10 cellular contexts compared by ENCODE assay signal in genomic region chr17:21463779-21464407, GRCh38.
DNase-seq lines count a peak whose midpoint lies in the region; ATAC-seq and TF ChIP-seq lines count a peak whose summit lies in the region.
"Had no signal": no experiment of that assay in that cellular context is flagged by ENCODE, and none has a peak within 500 bp of the region (broad histone marks: within the 10 kb centered on the region; RNA-seq: fewer than 3 reads in every experiment).

No MANE protein-coding gene starts in this region.

- WGBS in trophoblast cell (ENCODE audit: extremely low coverage, insufficient coverage, insufficient read length) = no CpG with 5 or more reads among the region's 48 CpGs

- H2BK5ac ChIP-seq in trophoblast cell (ENCODE audit: low read depth, low read length, poor library complexity) = no peak overlapping the region

- H4K91ac ChIP-seq in trophoblast cell (ENCODE audit: low read depth, low read length) = no peak overlapping the region

- H2BK12ac ChIP-seq in trophoblast cell (ENCODE audit: low read length) = no peak overlapping the region

- H3K27ac ChIP-seq in brain microvascular endothelial cell = no peak overlapping the region
- no peak overlapping the region for H3K27ac ChIP-seq in trophoblast cell (ENCODE audit: low read depth, low read length)

- peaks cover 19% of the 10 kb centered on the region for H3K27me3 ChIP-seq in H7 (ENCODE audit: control insufficient read depth, insufficient read depth, low read length)
- peaks cover 2% of the 10 kb centered on the region for H3K27me3 ChIP-seq in brain microvascular endothelial cell (replicated peaks)
- peaks cover 16% of the 10 kb centered on the region for H3K27me3 ChIP-seq in trophoblast cell (ENCODE audit: insufficient read depth, low read length)
- H3K27me3 ChIP-seq in BE2C = no peaks in the 10 kb centered on the region

- H4K8ac ChIP-seq in trophoblast cell (ENCODE audit: low read depth, low read length) = no peak overlapping the region

- no peak overlapping the region for H3K4ac ChIP-seq in trophoblast cell (ENCODE audit: low read depth, low read length)

- H3K79me2 ChIP-seq in trophoblast cell (ENCODE audit: control insufficient read depth, insufficient read depth, low read length, poor library complexity) = no peaks in the 10 kb centered on the region

- no peak overlapping the region for H2AK5ac ChIP-seq in trophoblast cell (ENCODE audit: low read length)

- H3K36me3 ChIP-seq in H7 (replicated peaks; ENCODE audit: control insufficient read depth, insufficient read depth, low read length) (no peaks in the 10 kb centered on the region), brain microvascular endothelial cell (replicated peaks) (no peaks in the 10 kb centered on the region), trophoblast cell (ENCODE audit: control insufficient read depth in 1 of 2, insufficient read depth in 2 of 2, low read length in 2 of 2) (no peaks in the 10 kb centered on the region), BE2C (no peaks in the 10 kb centered on the region)

- H2AFZ ChIP-seq in trophoblast cell (ENCODE audit: insufficient read depth, low read length, poor library complexity) = no peak overlapping the region

- H3K9me3 ChIP-seq in trophoblast cell (ENCODE audit: insufficient read depth, low read depth, low read length) (peaks cover 3% of the 10 kb centered on the region), BE2C (no peaks in the 10 kb centered on the region)

- H3K9ac ChIP-seq in trophoblast cell (ENCODE audit: low read length) = no peak overlapping the region

- in situ Hi-C loops in brain microvascular endothelial cell (cut with HindIII; ENCODE audit: low pct_ligation_motif_present, low sequenced_read_pairs) = no loop called here

- TF ChIP-seq CTCF in brain microvascular endothelial cell (IDR thresholded peaks at IDR 0.05; ENCODE audit: low read depth, low read length, missing control alignments) (no peak), BE2C (IDR thresholded peaks at IDR 0.05; ENCODE audit: low read depth, low read length) (no peak)

- H3K4me3 ChIP-seq in H7 (ENCODE audit: insufficient read depth, low read depth, low read length) (peak overlapping the region; percentile 42), brain microvascular endothelial cell (ENCODE audit: low read depth, low read length) (peak overlapping the region; percentile 15), trophoblast cell (ENCODE audit: low read depth, low read length) (no peak overlapping the region), BE2C (ENCODE audit: low read depth, low read length) (no peak overlapping the region)

- no peak overlapping the region for H3K18ac ChIP-seq in trophoblast cell (ENCODE audit: low read length)

- H4K12ac ChIP-seq in trophoblast cell (ENCODE audit: low read depth, low read length) = no peak overlapping the region

- H2BK120ac ChIP-seq in trophoblast cell (ENCODE audit: insufficient read depth, low read length, poor library complexity) = no peak overlapping the region

- ATAC-seq in HG03432 (IDR thresholded peaks at IDR 0.05; ENCODE audit: unreplicated experiment) = no peak

- DNase-seq in H7 = peak; percentile 82
- DNase-seq in brain microvascular endothelial cell = no peak
- peak; percentile 50 for DNase-seq in iPS-NIHi11 (ENCODE audit: low spot score)
- DNase-seq in trophoblast cell = no peak
- no peak for DNase-seq in BE2C
- DNase-seq in stimulated activated CD4-positive, alpha-beta T cell treated with anti-CD3 and anti-CD28 coated beads, Interleukin-4, amount 100 ng/mL, for 24 hours = no peak
- DNase-seq in NCI-H1417 treated with DMSO at 0.1 percent for 48 hours (lab: John Stamatoyannopoulos, UW) = no peak
- DNase-seq: activated CD8-positive, alpha-beta memory T cell treated with anti-CD3 and anti-CD28 coated beads for 24 hours; NCI-H446 had no signal

- H3K14ac ChIP-seq in trophoblast cell (ENCODE audit: low read length) = no peak overlapping the region

- H3K4me1 ChIP-seq in trophoblast cell (ENCODE audit: control insufficient read depth in 1 of 2, insufficient read depth in 2 of 2, low read length in 2 of 2) (peaks cover 5% of the 10 kb centered on the region in 2 experiments), BE2C (no peaks in the 10 kb centered on the region)

- H3K79me1 ChIP-seq in trophoblast cell (ENCODE audit: low read length) = no peaks in the 10 kb centered on the region

- H3K23ac ChIP-seq in trophoblast cell (ENCODE audit: low read length) = no peak overlapping the region

- H3K4me2 ChIP-seq in trophoblast cell (ENCODE audit: low read length) = peak overlapping the region; percentile 65

Comparison
In these comparisons a context has a peak if more than half of its experiments do, and no peak if none do; other contexts are left out.
1. DNase-seq: peak in H7 (single experiment) and iPS-NIHi11 (single experiment); none in brain microvascular endothelial cell (single experiment), trophoblast cell (0 of 2), BE2C (single experiment), stimulated activated CD4-positive, alpha-beta T cell treated with anti-CD3 and anti-CD28 coated beads, Interleukin-4, amount 100 ng/mL, for 24 hours (single experiment) and NCI-H1417 treated with DMSO at 0.1 percent for 48 hours (single experiment).
2. H3K4me3 ChIP-seq: peak in H7 (single experiment) and brain microvascular endothelial cell (single experiment); none in trophoblast cell (single experiment) and BE2C (single experiment).